20 cellular contexts compared by ENCODE assay signal in the genomic region with DNA sequence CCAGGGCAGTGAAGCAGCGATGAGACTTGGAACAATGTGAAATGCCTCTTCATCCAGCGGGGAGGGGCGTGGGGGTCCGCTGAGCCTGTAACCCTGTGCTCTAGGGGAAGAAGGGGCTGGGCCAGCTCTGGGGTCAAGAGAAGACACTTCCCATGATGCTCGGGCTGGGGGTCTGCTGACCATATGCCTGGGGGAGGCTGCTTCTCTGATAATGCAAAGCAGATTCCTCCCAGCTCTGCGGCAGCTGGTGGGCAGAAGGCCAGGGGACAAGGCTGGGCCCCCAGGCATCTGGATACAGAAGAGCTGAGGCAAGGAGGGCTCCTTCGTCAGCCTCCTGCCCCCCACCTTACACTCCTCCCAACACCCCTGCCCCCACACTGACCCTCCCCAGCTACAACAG. TPM values are rescaled to one million over a fixed set of nuclear protein-coding genes. Genes with fewer than 3 reads are reported as not detected.
DNase-seq lines count a peak whose midpoint lies in the region; ATAC-seq and TF ChIP-seq lines count a peak whose summit lies in the region.
"Had no signal": no experiment of that assay in that cellular context is flagged by ENCODE, and none has a peak within 500 bp of the region (broad histone marks: within the 10 kb centered on the region; RNA-seq: fewer than 3 reads in every experiment).

No MANE protein-coding gene starts in this region.

- peaks cover 7% of the 10 kb centered on the region for H3K27me3 Mint-ChIP-seq in type B pancreatic cell
- H3K27me3 Mint-ChIP-seq: activated CD8-positive, alpha-beta T cell treated with anti-CD3 and anti-CD28 coated beads for 36 hours had no signal

- no peaks in the 10 kb centered on the region for H3K36me3 Mint-ChIP-seq in type B pancreatic cell

- TF ChIP-seq CTCF in type B pancreatic cell (conservative IDR thresholded peaks at IDR 0.05): no peak

- H3K4me1 Mint-ChIP-seq in type B pancreatic cell (ENCODE audit: unreplicated experiment): peaks cover 46% of the 10 kb centered on the region

- peak overlapping the region; percentile 46 for H3K27ac Mint-ChIP-seq in type B pancreatic cell
- H3K27ac Mint-ChIP-seq: activated CD8-positive, alpha-beta T cell treated with anti-CD3 and anti-CD28 coated beads for 36 hours had no signal

- ATAC-seq in SK-N-SH treated with all-trans-retinoic acid at 6 μM for 48 hours (no peak), HG03460 (IDR thresholded peaks at IDR 0.05; ENCODE audit: unreplicated experiment) (no peak), HG03354 (IDR thresholded peaks at IDR 0.05; ENCODE audit: poor library complexity, severe bottlenecking, unreplicated experiment) (no peak)
- ATAC-seq: activated CD8-positive, alpha-beta T cell treated with anti-CD3 and anti-CD28 coated beads for 36 hours; left lobe of liver; stimulated activated naive CD8-positive, alpha-beta T cell treated with anti-CD3 and anti-CD28 coated beads, Interleukin-15, Interleukin-2, amounts not matched to agents 100 U/mL and 50 U/mL, for 24 hours had no signal

- peak; percentile 36 for DNase-seq in activated effector memory CD4-positive, alpha-beta T cell treated with anti-CD3 and anti-CD28 coated beads, Interleukin-2, amount 50 U/mL, for 16 hours
- DNase-seq in activated effector memory CD4-positive, alpha-beta T cell treated with Interleukin-2 at 50 U/mL for 16 hours: no peak
- peak; percentile 71 for DNase-seq in left kidney (ENCODE audit: low read depth, low spot score)
- peak; percentile 73 for DNase-seq in type B pancreatic cell (ENCODE audit: extremely low spot score, unreplicated experiment)
- no peak for DNase-seq in mucosa of gallbladder (ENCODE audit: low spot score)
- DNase-seq: activated CD4-positive, CD25-positive, alpha-beta regulatory T cell; activated CD8-positive, alpha-beta T cell treated with anti-CD3 and anti-CD28 coated beads for 36 hours; AML-193; cortex of kidney; GM23248; IMR-90; NCI-H1105; NCI-H2107; NCI-H526 treated with DMSO at 0.1 percent for 48 hours; stimulated activated CD4-positive, alpha-beta T cell treated with anti-CD3 and anti-CD28 coated beads, Interleukin-4, amount 100 ng/mL, for 1 hour; stimulated activated naive CD8-positive, alpha-beta T cell treated with anti-CD3 and anti-CD28 coated beads, Interleukin-15, Interleukin-2, amounts not matched to agents 100 U/mL and 50 U/mL, for 24 hours had no signal

- no peaks in the 10 kb centered on the region for H3K9me3 Mint-ChIP-seq in type B pancreatic cell
- H3K9me3 Mint-ChIP-seq: activated CD8-positive, alpha-beta T cell treated with anti-CD3 and anti-CD28 coated beads for 36 hours had no signal

- no peak overlapping the region for H3K4me3 Mint-ChIP-seq in type B pancreatic cell
- H3K4me3 Mint-ChIP-seq: activated CD8-positive, alpha-beta T cell treated with anti-CD3 and anti-CD28 coated beads for 36 hours had no signal

TF ChIP-seq in SK-N-SH treated with all-trans-retinoic acid at 6 μM for 48 hours, 23 proteins besides CTCF, POLR2A, EP300 and RAD21:
- TF ChIP-seq ZNF8 (CRISPR knock-in tag; IDR thresholded peaks at IDR 0.05) (no peak), TCF4 (CRISPR knock-in tag; IDR thresholded peaks at IDR 0.05; ENCODE audit: borderline replicate concordance) (peak; percentile 95), ESRRG (CRISPR knock-in tag; IDR thresholded peaks at IDR 0.05) (no peak), RARB (CRISPR knock-in tag; IDR thresholded peaks at IDR 0.05) (no peak), BACH2 (CRISPR knock-in tag; IDR thresholded peaks at IDR 0.05; ENCODE audit: borderline replicate concordance) (no peak), PPARA (CRISPR knock-in tag; IDR thresholded peaks at IDR 0.05; ENCODE audit: borderline replicate concordance) (no peak), ZC3H10 (CRISPR knock-in tag; IDR thresholded peaks at IDR 0.05) (no peak), ZFP3 (CRISPR knock-in tag; IDR thresholded peaks at IDR 0.05) (no peak), ISL1 (CRISPR knock-in tag; IDR thresholded peaks at IDR 0.05) (no peak), GLIS3 (CRISPR knock-in tag; IDR thresholded peaks at IDR 0.05) (no peak), ZNF565 (CRISPR knock-in tag; conservative IDR thresholded peaks at IDR 0.05; ENCODE audit: low read depth) (no peak), SNAI2 (CRISPR knock-in tag; IDR thresholded peaks at IDR 0.05) (no peak)
- TF ChIP-seq, protein P1, sequence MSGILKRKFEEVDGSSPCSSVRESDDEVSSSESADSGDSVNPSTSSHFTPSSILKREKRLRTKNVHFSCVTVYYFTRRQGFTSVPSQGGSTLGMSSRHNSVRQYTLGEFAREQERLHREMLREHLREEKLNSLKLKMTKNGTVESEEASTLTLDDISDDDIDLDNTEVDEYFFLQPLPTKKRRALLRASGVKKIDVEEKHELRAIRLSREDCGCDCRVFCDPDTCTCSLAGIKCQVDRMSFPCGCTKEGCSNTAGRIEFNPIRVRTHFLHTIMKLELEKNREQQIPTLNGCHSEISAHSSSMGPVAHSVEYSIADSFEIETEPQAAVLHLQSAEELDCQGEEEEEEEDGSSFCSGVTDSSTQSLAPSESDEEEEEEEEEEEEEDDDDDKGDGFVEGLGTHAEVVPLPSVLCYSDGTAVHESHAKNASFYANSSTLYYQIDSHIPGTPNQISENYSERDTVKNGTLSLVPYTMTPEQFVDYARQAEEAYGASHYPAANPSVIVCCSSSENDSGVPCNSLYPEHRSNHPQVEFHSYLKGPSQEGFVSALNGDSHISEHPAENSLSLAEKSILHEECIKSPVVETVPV (CRISPR knock-in tag; IDR thresholded peaks at IDR 0.05): no peak
- TF ChIP-seq, protein P2, sequence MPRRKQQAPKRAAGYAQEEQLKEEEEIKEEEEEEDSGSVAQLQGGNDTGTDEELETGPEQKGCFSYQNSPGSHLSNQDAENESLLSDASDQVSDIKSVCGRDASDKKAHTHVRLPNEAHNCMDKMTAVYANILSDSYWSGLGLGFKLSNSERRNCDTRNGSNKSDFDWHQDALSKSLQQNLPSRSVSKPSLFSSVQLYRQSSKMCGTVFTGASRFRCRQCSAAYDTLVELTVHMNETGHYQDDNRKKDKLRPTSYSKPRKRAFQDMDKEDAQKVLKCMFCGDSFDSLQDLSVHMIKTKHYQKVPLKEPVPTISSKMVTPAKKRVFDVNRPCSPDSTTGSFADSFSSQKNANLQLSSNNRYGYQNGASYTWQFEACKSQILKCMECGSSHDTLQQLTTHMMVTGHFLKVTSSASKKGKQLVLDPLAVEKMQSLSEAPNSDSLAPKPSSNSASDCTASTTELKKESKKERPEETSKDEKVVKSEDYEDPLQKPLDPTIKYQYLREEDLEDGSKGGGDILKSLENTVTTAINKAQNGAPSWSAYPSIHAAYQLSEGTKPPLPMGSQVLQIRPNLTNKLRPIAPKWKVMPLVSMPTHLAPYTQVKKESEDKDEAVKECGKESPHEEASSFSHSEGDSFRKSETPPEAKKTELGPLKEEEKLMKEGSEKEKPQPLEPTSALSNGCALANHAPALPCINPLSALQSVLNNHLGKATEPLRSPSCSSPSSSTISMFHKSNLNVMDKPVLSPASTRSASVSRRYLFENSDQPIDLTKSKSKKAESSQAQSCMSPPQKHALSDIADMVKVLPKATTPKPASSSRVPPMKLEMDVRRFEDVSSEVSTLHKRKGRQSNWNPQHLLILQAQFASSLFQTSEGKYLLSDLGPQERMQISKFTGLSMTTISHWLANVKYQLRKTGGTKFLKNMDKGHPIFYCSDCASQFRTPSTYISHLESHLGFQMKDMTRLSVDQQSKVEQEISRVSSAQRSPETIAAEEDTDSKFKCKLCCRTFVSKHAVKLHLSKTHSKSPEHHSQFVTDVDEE (CRISPR knock-in tag; IDR thresholded peaks at IDR 0.05): peak; percentile 63; the same call in 1 of the 2 replicates

RNA-seq across cellular contexts. Expression of a gene that starts 24.7 kb away (rescaled TPM):
- total RNA-seq in type B pancreatic cell (ENCODE audit: low replicate concordance) (2.1 and 41.3 TPM in 2 replicates), mucosa of gallbladder (10.3 TPM)

RNA-seq across cellular contexts. Expression of a gene that starts 55.9 kb away (rescaled TPM):
- total RNA-seq in type B pancreatic cell (ENCODE audit: low replicate concordance) (0.45 and 0.46 TPM in 2 replicates), mucosa of gallbladder (2.9 TPM)

Comparison
In these comparisons a context has a peak if more than half of its experiments do, and no peak if none do; other contexts are left out.
1. DNase-seq: peak in activated effector memory CD4-positive, alpha-beta T cell treated with anti-CD3 and anti-CD28 coated beads, Interleukin-2, amount 50 U/mL, for 16 hours (single experiment), left kidney (single experiment) and type B pancreatic cell (single experiment); none in activated effector memory CD4-positive, alpha-beta T cell treated with Interleukin-2 at 50 U/mL for 16 hours (single experiment) and mucosa of gallbladder (single experiment).